ENCODE assay signal across 1 cellular context in the genomic region with DNA sequence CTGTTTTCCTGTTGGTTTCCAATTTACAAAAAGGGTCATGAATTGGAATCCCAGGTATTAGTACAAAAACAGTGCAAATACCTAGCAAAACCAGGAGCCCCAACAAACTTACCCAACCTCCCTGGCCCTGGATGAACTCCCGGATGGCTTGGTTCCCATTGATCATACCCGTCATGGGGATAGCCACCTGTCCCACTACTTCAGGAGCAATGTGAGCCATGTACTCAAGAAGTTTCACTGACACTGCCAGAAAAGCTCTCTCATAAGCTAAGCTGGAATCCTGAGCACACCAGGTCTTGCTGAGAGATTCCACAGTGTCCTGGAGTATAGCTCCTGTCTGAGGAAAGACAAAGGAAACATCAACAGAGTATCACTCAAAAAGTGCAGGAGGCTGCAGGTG.
TF ChIP-seq lines count a peak whose summit lies in the region.

No MANE protein-coding gene starts in this region.

TF ChIP-seq in GM12878, 131 proteins besides CTCF, POLR2A, EP300 and RAD21:
- TF ChIP-seq ASH2L (IDR thresholded peaks at IDR 0.05; ENCODE audit: borderline replicate concordance, low read depth), result no peak
- TF ChIP-seq, protein P1, sequence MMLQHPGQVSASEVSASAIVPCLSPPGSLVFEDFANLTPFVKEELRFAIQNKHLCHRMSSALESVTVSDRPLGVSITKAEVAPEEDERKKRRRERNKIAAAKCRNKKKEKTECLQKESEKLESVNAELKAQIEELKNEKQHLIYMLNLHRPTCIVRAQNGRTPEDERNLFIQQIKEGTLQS (IDR thresholded peaks at IDR 0.05; ENCODE audit: borderline replicate concordance, extremely low read depth, low read depth, low read length), result no peak
- TF ChIP-seq YY1 (IDR thresholded peaks at IDR 0.05; ENCODE audit: low read depth, low read length), result no peak
- no peak for TF ChIP-seq NR2C2 (IDR thresholded peaks at IDR 0.05; ENCODE audit: borderline replicate concordance, control insufficient read depth, insufficient read length, low read depth)
